In the genomic region with DNA sequence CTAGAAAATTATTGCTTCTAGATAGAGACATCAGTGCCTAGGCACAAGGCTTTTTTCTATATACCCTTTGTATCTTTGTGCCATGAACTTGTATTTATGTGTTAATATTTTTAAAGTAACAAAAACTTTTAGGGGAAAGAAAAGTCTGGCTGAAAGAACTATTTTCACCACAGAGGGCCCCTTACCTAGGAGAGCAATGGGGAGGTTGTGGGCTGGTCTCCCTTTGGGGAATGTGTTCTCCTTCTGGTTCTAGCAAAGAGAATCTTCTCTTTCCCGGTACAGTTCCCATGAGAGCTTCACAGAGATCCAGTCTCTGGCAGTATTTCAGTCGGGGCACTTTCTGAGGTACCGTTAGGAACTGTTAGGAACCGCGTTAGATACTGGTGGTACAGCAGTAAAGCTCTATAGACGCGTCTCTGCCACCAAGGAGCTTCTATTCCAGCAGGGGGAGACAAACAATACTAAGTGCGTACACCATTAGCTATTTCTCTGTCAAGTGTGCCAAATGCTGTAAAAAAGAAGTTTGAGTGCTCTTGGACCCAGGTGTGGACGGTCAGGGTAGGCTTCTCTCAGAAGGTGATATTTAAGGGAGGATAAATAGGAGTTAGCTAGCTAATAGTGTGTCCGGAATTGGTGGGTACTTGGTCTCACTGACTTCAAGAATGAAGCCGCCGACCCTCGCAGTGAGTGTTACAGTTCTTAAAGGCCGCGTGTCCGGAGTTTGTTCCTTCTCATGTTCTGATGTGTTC, we compare ENCODE assay signal across 8 cellular contexts. TPM values are rescaled to one million over a fixed set of nuclear protein-coding genes. Genes with fewer than 3 reads are reported as not detected.
A peak's percentile ranks its signal among the peaks of the same experiment; 100 is the strongest.
DNase-seq lines count a peak whose midpoint lies in the region; ATAC-seq and TF ChIP-seq lines count a peak whose summit lies in the region.

No MANE protein-coding gene starts in this region.

- H3K27me3 Mint-ChIP-seq in CD4-positive, alpha-beta memory T cell = peaks cover 4 to 10% of the 10 kb centered on the region in 2 donors
- H3K27me3 Mint-ChIP-seq in natural killer cell (ENCODE audit: low read depth in 2 of 2) = peaks cover 7 to 11% of the 10 kb centered on the region in 2 donors

- H4K20me1 ChIP-seq in fibroblast of lung (ENCODE audit: control insufficient read depth, extremely low read depth, insufficient read depth, low read length) = no peaks in the 10 kb centered on the region

- no peaks in the 10 kb centered on the region for H3K4me1 ChIP-seq in CD4-positive, alpha-beta memory T cell (ENCODE audit: insufficient read depth, low read length)
- H3K4me1 ChIP-seq in fibroblast of lung (ENCODE audit: control insufficient read depth, extremely low read depth, insufficient read depth, low read length) (no peaks in the 10 kb centered on the region), uterus (no peaks in the 10 kb centered on the region)

- H3K9ac ChIP-seq in fibroblast of lung (ENCODE audit: insufficient read depth, low read length) = no peak overlapping the region

- H3K4me3 ChIP-seq in CD4-positive, alpha-beta memory T cell (ENCODE audit: low read length in 2 of 2) = no peak overlapping the region
- no peak overlapping the region for H3K4me3 ChIP-seq in H7 (ENCODE audit: insufficient read depth, low read depth, low read length)
- no peak overlapping the region for H3K4me3 ChIP-seq in fibroblast of lung (replicated peaks in 1 of 4; ENCODE audit: control extremely low read depth in 1 of 4, insufficient read depth in 1 of 4, low read depth in 3 of 4, low read length in 4 of 4)
- H3K4me3 ChIP-seq in uterus = no peak overlapping the region

- H3K9me3 Mint-ChIP-seq in CD4-positive, alpha-beta memory T cell = no peaks in the 10 kb centered on the region
- no peaks in the 10 kb centered on the region for H3K9me3 Mint-ChIP-seq in natural killer cell

- no peak overlapping the region for H3K4me3 Mint-ChIP-seq in CD4-positive, alpha-beta memory T cell
- H3K4me3 Mint-ChIP-seq in natural killer cell = peak overlapping the region; percentile 70

- TF ChIP-seq POLR2A in uterus (IDR thresholded peaks at IDR 0.05) = no peak

- H3K4me2 ChIP-seq in fibroblast of lung (ENCODE audit: extremely low read depth, insufficient read depth, low read length) = no peak overlapping the region

- H3K4me1 Mint-ChIP-seq in CD4-positive, alpha-beta memory T cell = peaks cover 0 to 8% (median 4%) of the 10 kb centered on the region in 4 donors
- peaks cover 16 to 18% of the 10 kb centered on the region in 2 donors for H3K4me1 Mint-ChIP-seq in natural killer cell

- H3K27ac Mint-ChIP-seq in CD4-positive, alpha-beta memory T cell = peak overlapping the region in 1 of 7 donors; percentile 43
- peak overlapping the region in 1 of 2 donors; percentile 78 for H3K27ac Mint-ChIP-seq in natural killer cell

- no peaks in the 10 kb centered on the region for H3K9me3 ChIP-seq in CD4-positive, alpha-beta memory T cell (ENCODE audit: control insufficient read depth in 1 of 2, low read length in 2 of 2)
- H3K9me3 ChIP-seq in fibroblast of lung (ENCODE audit: control insufficient read depth, insufficient read depth, low read depth, low read length) = no peaks in the 10 kb centered on the region
- no peaks in the 10 kb centered on the region for H3K9me3 ChIP-seq in uterus

- CTCF ChIA-PET in CD4-positive, alpha-beta memory T cell (lab: Charles Lee; ENCODE audit: partially characterized antibody) = interaction anchor here (0.6 to 3.5 kb wide), 25 partner anchors 8 to 995 kb away, joined by 3 to 82 read pairs (median 4); a partner anchor contains a TSS

- H3K27ac ChIP-seq in CD4-positive, alpha-beta memory T cell (ENCODE audit: low read depth, low read length) = no peak overlapping the region
- H3K27ac ChIP-seq in fibroblast of lung (ENCODE audit: insufficient read depth, low read length) (no peak overlapping the region), uterus (no peak overlapping the region)

- no peaks in the 10 kb centered on the region for H3K36me3 ChIP-seq in CD4-positive, alpha-beta memory T cell (ENCODE audit: insufficient read depth, low read length)
- H3K36me3 ChIP-seq in H7 (replicated peaks; ENCODE audit: control insufficient read depth, insufficient read depth, low read length) (no peaks in the 10 kb centered on the region), fibroblast of lung (ENCODE audit: control insufficient read depth, insufficient read depth, low read length) (no peaks in the 10 kb centered on the region), uterus (no peaks in the 10 kb centered on the region)

- H3K27me3 ChIP-seq in CD4-positive, alpha-beta memory T cell (ENCODE audit: insufficient read depth, low read length) = no peaks in the 10 kb centered on the region
- H3K27me3 ChIP-seq in H7 (ENCODE audit: control insufficient read depth, insufficient read depth, low read length) (no peaks in the 10 kb centered on the region), fibroblast of lung (ENCODE audit: control insufficient read depth, insufficient read depth, low read length) (peaks cover 5% of the 10 kb centered on the region), uterus (no peaks in the 10 kb centered on the region)

- no peaks in the 10 kb centered on the region for H3K79me2 ChIP-seq in fibroblast of lung (ENCODE audit: control insufficient read depth, insufficient read depth, low read length)

- POLR2A ChIA-PET in CD4-positive, alpha-beta memory T cell (lab: Charles Lee; ENCODE audit: partially characterized antibody) = interaction anchor here (0.5 to 1.6 kb wide), 2 partner anchors 60 to 101 kb away, joined by 3 to 12 read pairs; no protein-coding TSS in a partner anchor

- intact Hi-C loops in CD4-positive, alpha-beta memory T cell (cut with micrococcal nuclease) = no loop called here
- intact Hi-C loops in natural killer cell (cut with micrococcal nuclease) = loop anchor here (1.0 kb wide), 1 partner anchor 60 kb away; no protein-coding TSS in a partner anchor
- intact Hi-C loops in uterus (cut with DNase I; ENCODE audit: low total_unique reads) = no loop called here

- no peak overlapping the region for H2AFZ ChIP-seq in fibroblast of lung (ENCODE audit: low read length)

- ATAC-seq in natural killer cell = peak; percentile 77 to 87 (median 84)
- no peak for ATAC-seq in HG03457 (IDR thresholded peaks at IDR 0.05; ENCODE audit: unreplicated experiment)

- peak; percentile 45 to 61 (median 52) for DNase-seq in CD4-positive, alpha-beta memory T cell
- DNase-seq in H7 (peak; percentile 82), NCI-H69 (lab: John Stamatoyannopoulos, UW) (peak; percentile 77), fibroblast of lung (ENCODE audit: low read depth in 2 of 2) (peak; percentile 55 to 68), natural killer cell (no peak), uterus (peak; percentile 27 to 29)
- peak; percentile 19 for DNase-seq in activated CD8-positive, alpha-beta memory T cell treated with anti-CD3 and anti-CD28 coated beads, Interleukin-2, amount 50 U/mL, for 1 hour (ENCODE audit: extremely low read depth)

- H3K36me3 Mint-ChIP-seq in CD4-positive, alpha-beta memory T cell = no peaks in the 10 kb centered on the region
- no peaks in the 10 kb centered on the region for H3K36me3 Mint-ChIP-seq in natural killer cell

- peak; percentile 85 to 87 for TF ChIP-seq CTCF in fibroblast of lung (conservative IDR thresholded peaks at IDR 0.05 in 1 of 2, IDR thresholded peaks at IDR 0.05 in 1 of 2; ENCODE audit: low read depth in 1 of 2, low read length in 2 of 2)
- TF ChIP-seq CTCF in natural killer cell (IDR thresholded peaks at IDR 0.05) = peak; percentile 67
- peak; percentile 43 to 62 (median 50) for TF ChIP-seq CTCF in uterus (IDR thresholded peaks at IDR 0.05)

RNA-seq across cellular contexts. Expression of a gene that starts 4.6 kb away (rescaled TPM):
- total RNA-seq in CD4-positive, alpha-beta memory T cell = not detected
- polyA plus RNA-seq in CD4-positive, alpha-beta memory T cell = not detected
- total RNA-seq in H7 (2014; rRNA removed; shearing (Covaris generic)) = not detected in 2 replicates
- not detected in 2 replicates for total RNA-seq in fibroblast of lung
- polyA plus RNA-seq in fibroblast of lung = not detected in 2 replicates
- polyA plus RNA-seq in fibroblast of lung (2012) = not detected in 2 replicates
- polyA minus RNA-seq in fibroblast of lung (ENCODE audit: low replicate concordance) = not detected in 2 replicates
- not detected for total RNA-seq in natural killer cell
- total RNA-seq in uterus = 1 to 10 TPM in 1 of 4 donors, not detected in 3; 2.6 TPM

RNA-seq across cellular contexts. Expression of a gene that starts 40.2 kb away (rescaled TPM):
- total RNA-seq in CD4-positive, alpha-beta memory T cell = 100 to 1,000 TPM; 127 to 128 TPM
- polyA plus RNA-seq in CD4-positive, alpha-beta memory T cell = 100 to 1,000 TPM; 185 to 262 TPM
- total RNA-seq in H7 (2014; rRNA removed; shearing (Covaris generic)) = 49.7 and 51.3 TPM in 2 replicates
- 48.0 and 78.4 TPM in 2 replicates for total RNA-seq in fibroblast of lung
- 80.2 and 101 TPM in 2 replicates for polyA plus RNA-seq in fibroblast of lung
- 63.7 and 66.1 TPM in 2 replicates for polyA plus RNA-seq in fibroblast of lung (2012)
- 12.7 and 18.5 TPM in 2 replicates for polyA minus RNA-seq in fibroblast of lung (ENCODE audit: low replicate concordance)
- total RNA-seq in natural killer cell = 100 to 1,000 TPM; 120 to 150 (median 129) TPM
- 10 to 100 TPM; 27.9 to 45.6 (median 44.0) TPM for total RNA-seq in uterus

RNA-seq across cellular contexts. Expression of a gene that starts 41.4 kb away (rescaled TPM):
- not detected for total RNA-seq in CD4-positive, alpha-beta memory T cell
- not detected for polyA plus RNA-seq in CD4-positive, alpha-beta memory T cell
- not detected in 2 replicates for total RNA-seq in H7 (2014; rRNA removed; shearing (Covaris generic))
- under 0.01 TPM in 1 of 2 replicates, not detected in the other for total RNA-seq in fibroblast of lung
- polyA plus RNA-seq in fibroblast of lung = 0.03 TPM in 1 of 2 replicates, not detected in the other
- polyA plus RNA-seq in fibroblast of lung (2012) = not detected in 2 replicates
- polyA minus RNA-seq in fibroblast of lung (ENCODE audit: low replicate concordance) = not detected in 2 replicates
- total RNA-seq in natural killer cell = not detected
- total RNA-seq in uterus = not detected
